Comparison of ENCODE assay signal across 26 cellular contexts in the genomic region with DNA sequence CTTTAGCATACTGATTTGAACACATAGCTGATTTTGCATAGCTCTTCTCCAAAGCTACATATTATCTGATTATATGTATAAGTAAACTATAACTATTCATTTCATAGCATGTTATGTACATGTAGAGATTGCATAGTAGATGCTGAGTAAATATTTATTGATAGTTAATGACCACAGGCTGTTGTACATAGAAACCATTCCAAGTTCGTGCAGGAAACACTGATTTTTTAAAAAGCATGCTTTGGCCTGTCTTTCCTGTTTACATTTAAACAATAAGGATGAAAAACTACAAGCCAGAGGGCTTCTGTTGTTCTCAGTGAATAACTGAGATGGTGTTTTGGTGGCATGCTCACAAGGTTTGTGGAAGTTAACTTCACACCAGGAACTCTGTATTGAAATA.
DNase-seq lines count a peak whose midpoint lies in the region; ATAC-seq and TF ChIP-seq lines count a peak whose summit lies in the region.
"Had no signal": no experiment of that assay in that cellular context is flagged by ENCODE, and none has a peak within 500 bp of the region (broad histone marks: within the 10 kb centered on the region; RNA-seq: fewer than 3 reads in every experiment).

No MANE protein-coding gene starts in this region.

- H3K9me3 ChIP-seq in neural progenitor cell (ENCODE audit: low read depth) (peaks cover 5% of the 10 kb centered on the region), esophagus muscularis mucosa (no peaks in the 10 kb centered on the region)
- H3K9me3 ChIP-seq: SK-N-SH had no signal

- no peaks in the 10 kb centered on the region for H3K27me3 ChIP-seq in neural progenitor cell
- no peaks in the 10 kb centered on the region for H3K27me3 ChIP-seq in esophagus muscularis mucosa

- H3K4me2 ChIP-seq in neural progenitor cell: no peak overlapping the region
- H3K4me2 ChIP-seq: SK-N-SH had no signal

- no peak overlapping the region for H3K4me3 Mint-ChIP-seq in neural progenitor cell
- H3K4me3 Mint-ChIP-seq in activated CD4-positive, alpha-beta memory T cell treated with anti-CD3 and anti-CD28 coated beads, Interleukin-2, amount 10 ng/mL, durations not matched to agents 7 days and 5 days: no peak overlapping the region
- H3K4me3 Mint-ChIP-seq: B cell; CD8-positive, alpha-beta T cell; T-helper 1 cell treated with Interleukin-12 subunit alpha and Interleukin-12 subunit beta and Interleukin-4 antibody, amounts not matched to agents 30 μg/mL and 1 μg/mL, for 36 hours had no signal

- no peak overlapping the region for H3K4me3 ChIP-seq in neural progenitor cell
- H3K4me3 ChIP-seq in esophagus muscularis mucosa: no peak overlapping the region
- H3K4me3 ChIP-seq: GM23248 had no signal

- no peak for TF ChIP-seq CTCF in neural progenitor cell (IDR thresholded peaks at IDR 0.05)
- no peak for TF ChIP-seq CTCF in esophagus muscularis mucosa (IDR thresholded peaks at IDR 0.05)

- H3K36me3 Mint-ChIP-seq in neural progenitor cell: no peaks in the 10 kb centered on the region
- H3K36me3 Mint-ChIP-seq in activated CD4-positive, alpha-beta memory T cell treated with anti-CD3 and anti-CD28 coated beads, Interleukin-2, amount 10 ng/mL, durations not matched to agents 7 days and 5 days (ENCODE audit: low read depth): no peaks in the 10 kb centered on the region
- H3K36me3 Mint-ChIP-seq: CD8-positive, alpha-beta T cell had no signal

- no peaks in the 10 kb centered on the region for H4K20me1 ChIP-seq in neural progenitor cell (ENCODE audit: low read depth)

- H3K79me2 ChIP-seq in neural progenitor cell (ENCODE audit: low read depth): no peaks in the 10 kb centered on the region

- peaks cover 3% of the 10 kb centered on the region for H3K4me1 Mint-ChIP-seq in neural progenitor cell
- H3K4me1 Mint-ChIP-seq in activated CD4-positive, alpha-beta memory T cell treated with anti-CD3 and anti-CD28 coated beads, Interleukin-2, amount 10 ng/mL, durations not matched to agents 7 days and 5 days: no peaks in the 10 kb centered on the region

- intact Hi-C loops in esophagus muscularis mucosa (cut with DNase I): no loop called here

- H3K27ac Mint-ChIP-seq in neural progenitor cell: no peak overlapping the region
- H3K27ac Mint-ChIP-seq in activated CD4-positive, alpha-beta memory T cell treated with anti-CD3 and anti-CD28 coated beads, Interleukin-2, amount 10 ng/mL, durations not matched to agents 7 days and 5 days: no peak overlapping the region
- H3K27ac Mint-ChIP-seq: B cell; CD8-positive, alpha-beta T cell; T-helper 1 cell treated with Interleukin-12 subunit alpha and Interleukin-12 subunit beta and Interleukin-4 antibody, amounts not matched to agents 30 μg/mL and 1 μg/mL, for 36 hours had no signal

- peaks cover 7% of the 10 kb centered on the region for H3K4me1 ChIP-seq in neural progenitor cell
- H3K4me1 ChIP-seq in esophagus muscularis mucosa: no peaks in the 10 kb centered on the region

- H3F3A ChIP-seq in neural progenitor cell (ENCODE audit: low read depth): no peaks in the 10 kb centered on the region

- peaks cover 3% of the 10 kb centered on the region for H3K27me3 Mint-ChIP-seq in neural progenitor cell (ENCODE audit: insufficient read depth, low read depth)
- H3K27me3 Mint-ChIP-seq in activated CD4-positive, alpha-beta memory T cell treated with anti-CD3 and anti-CD28 coated beads, Interleukin-2, amount 10 ng/mL, durations not matched to agents 7 days and 5 days: no peaks in the 10 kb centered on the region
- H3K27me3 Mint-ChIP-seq: B cell had no signal

- ATAC-seq in GM19023 (IDR thresholded peaks at IDR 0.05; ENCODE audit: unreplicated experiment): no peak
- ATAC-seq: CD8-positive, alpha-beta T cell; HepG2; PC-3 had no signal

- peak; percentile 61 for DNase-seq in DMS153 (lab: John Stamatoyannopoulos, UW)
- DNase-seq in DMS53 treated with DMSO at 0.1 percent for 48 hours (lab: John Stamatoyannopoulos, UW; ENCODE audit: unreplicated experiment): peak; percentile 33
- peak; percentile 83 for DNase-seq in NCI-H69 (lab: John Stamatoyannopoulos, UW)
- no peak for DNase-seq in neural progenitor cell (ENCODE audit: low spot score)
- DNase-seq in esophagus muscularis mucosa (ENCODE audit: extremely low spot score): no peak
- no peak for DNase-seq in activated CD4-positive, alpha-beta memory T cell treated with anti-CD3 and anti-CD28 coated beads, Interleukin-2, amount 10 ng/mL, durations not matched to agents 7 days and 5 days
- DNase-seq: CD8-positive, alpha-beta T cell; DMS 273 treated with DMSO at 0.1 percent for 48 hours; GM23248; Karpas-422; MV-4-11; NCI-H1105; NCI-H1436 treated with DMSO at 0.1 percent for 48 hours; NCI-H2029 treated with DMSO at 0.1 percent for 48 hours; NCI-H2171; NCI-H446; NCI-H526; NK-92 treated with Interleukin-12 subunit alpha and Interleukin-12 subunit beta, amount 100 ng/mL, for 24 hours; PC-3; SK-N-SH; SW 1271 had no signal

- POLR2A ChIA-PET in activated CD4-positive, alpha-beta memory T cell treated with anti-CD3 and anti-CD28 coated beads, Interleukin-2, amount 10 ng/mL, durations not matched to agents 7 days and 5 days (lab: Charles Lee): no interaction called here

- no peak for TF ChIP-seq EP300 in esophagus muscularis mucosa (IDR thresholded peaks at IDR 0.05)

- H2AFZ ChIP-seq in neural progenitor cell (replicated peaks): peak overlapping the region; percentile 12
- H2AFZ ChIP-seq: GM23248 had no signal

- H3K27ac ChIP-seq in neural progenitor cell: no peak overlapping the region
- H3K27ac ChIP-seq in esophagus muscularis mucosa (replicated peaks in 1 of 4): no peak overlapping the region
- H3K27ac ChIP-seq: C4-2B, GM23248 had no signal

- H3K9ac ChIP-seq in neural progenitor cell: no peak overlapping the region
- H3K9ac ChIP-seq: GM23248, SK-N-SH had no signal

- 25% methylated on average over 1 of the region's 1 CpG for WGBS in esophagus muscularis mucosa

- H3K36me3 ChIP-seq in neural progenitor cell: no peaks in the 10 kb centered on the region
- H3K36me3 ChIP-seq in esophagus muscularis mucosa: no peaks in the 10 kb centered on the region

- CTCF ChIA-PET in activated CD4-positive, alpha-beta memory T cell treated with anti-CD3 and anti-CD28 coated beads, Interleukin-2, amount 10 ng/mL, durations not matched to agents 7 days and 5 days (lab: Charles Lee): no interaction called here

- no peak for TF ChIP-seq POLR2A in esophagus muscularis mucosa (IDR thresholded peaks at IDR 0.05; ENCODE audit: low read depth)

- H3K9me3 Mint-ChIP-seq in neural progenitor cell: peaks cover 5% of the 10 kb centered on the region
- H3K9me3 Mint-ChIP-seq in activated CD4-positive, alpha-beta memory T cell treated with anti-CD3 and anti-CD28 coated beads, Interleukin-2, amount 10 ng/mL, durations not matched to agents 7 days and 5 days: no peaks in the 10 kb centered on the region
- H3K9me3 Mint-ChIP-seq: T-helper 1 cell treated with Interleukin-12 subunit alpha and Interleukin-12 subunit beta and Interleukin-4 antibody, amounts not matched to agents 30 μg/mL and 1 μg/mL, for 36 hours had no signal

Comparison
In these comparisons a context has a peak if more than half of its experiments do, and no peak if none do; other contexts are left out.
1. DNase-seq: peak in DMS153 (single experiment), DMS53 treated with DMSO at 0.1 percent for 48 hours (single experiment) and NCI-H69 (single experiment); none in neural progenitor cell (single experiment), esophagus muscularis mucosa (single experiment) and activated CD4-positive, alpha-beta memory T cell treated with anti-CD3 and anti-CD28 coated beads, Interleukin-2, amount 10 ng/mL, durations not matched to agents 7 days and 5 days (single experiment).